In the genomic region with DNA sequence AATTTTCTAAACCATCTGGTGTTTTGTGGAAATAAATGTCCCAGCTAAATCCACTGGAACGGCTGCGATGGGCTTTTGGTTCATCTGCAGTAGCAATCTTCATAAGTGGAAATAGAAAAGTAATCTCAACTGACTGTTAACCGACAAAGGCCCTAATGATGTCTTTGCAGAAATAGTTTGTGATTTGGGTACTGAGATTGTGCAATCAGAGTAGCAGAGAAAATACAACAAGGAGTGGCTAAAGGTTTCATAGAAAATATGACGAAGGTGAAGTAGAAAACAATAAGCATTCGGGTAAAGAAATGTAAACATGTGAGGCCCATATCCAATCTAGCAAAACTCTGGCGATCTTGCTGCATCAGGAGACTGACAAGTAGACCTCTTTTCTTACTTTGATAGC, we compare ENCODE assay signal across 11 cellular contexts.
"Had no signal": no experiment of that assay in that cellular context is flagged by ENCODE, and none has a peak within 500 bp of the region (broad histone marks: within the 10 kb centered on the region; RNA-seq: fewer than 3 reads in every experiment).

No MANE protein-coding gene starts in this region.

- H3K9ac ChIP-seq: GM23248 had no signal

- H2AFZ ChIP-seq: GM23248, GM23338 had no signal

- H3K27ac ChIP-seq: GM23248 had no signal

- FAIRE-seq: H1, H54 had no signal

- H3K36me3 ChIP-seq: HAP-1 had no signal

- H3K4me2 ChIP-seq: GM23338 had no signal

- H3K9me3 ChIP-seq: HAP-1 had no signal

- H3K4me1 ChIP-seq: HAP-1 had no signal

- ATAC-seq: GM23338, HCT116 had no signal

- H3K4me3 ChIP-seq: GM23248, GM23338, HAP-1 had no signal

- DNase-seq: GM23248, GOT3, H7, H9, HCEC 1CT, HFFc6 had no signal
